ENCODE assay signal across 13 cellular contexts in genomic region chr6:26472549-26473245, GRCh38. TPM values are rescaled to one million over a fixed set of nuclear protein-coding genes. Genes with fewer than 3 reads are reported as not detected.
DNase-seq lines count a peak whose midpoint lies in the region; ATAC-seq and TF ChIP-seq lines count a peak whose summit lies in the region.
"Had no signal": no experiment of that assay in that cellular context is flagged by ENCODE, and none has a peak within 500 bp of the region (broad histone marks: within the 10 kb centered on the region; RNA-seq: fewer than 3 reads in every experiment).

No MANE protein-coding gene starts in this region.

- peaks cover 46% of the 10 kb centered on the region for H3K36me3 Mint-ChIP-seq in activated CD4-positive, alpha-beta T cell treated with anti-CD3 and anti-CD28 coated beads for 36 hours (ENCODE audit: low read depth)
- peaks cover 48% of the 10 kb centered on the region for H3K36me3 Mint-ChIP-seq in GM23338 (ENCODE audit: low read depth)

- H3K4me3 ChIP-seq in fibroblast of lung (replicated peaks in 1 of 4; ENCODE audit: control extremely low read depth in 1 of 4, insufficient read depth in 1 of 4, low read depth in 3 of 4, low read length in 4 of 4) (no peak overlapping the region), stomach (no peak overlapping the region), GM23338 (no peak overlapping the region)

- H3K27me3 Mint-ChIP-seq in activated CD4-positive, alpha-beta T cell treated with anti-CD3 and anti-CD28 coated beads for 36 hours: no peaks in the 10 kb centered on the region
- H3K27me3 Mint-ChIP-seq in GM23338 (ENCODE audit: insufficient read depth, low read depth, poor library complexity): peaks cover 7% of the 10 kb centered on the region

- H3K9me3 ChIP-seq in fibroblast of lung (ENCODE audit: control insufficient read depth, insufficient read depth, low read depth, low read length): no peaks in the 10 kb centered on the region
- H3K9me3 ChIP-seq in stomach: no peaks in the 10 kb centered on the region

- 90 to 99% (median 96%) methylated on average over 4 of the region's 4 CpGs for WGBS in stomach, 5 donors

- H2AFZ ChIP-seq in fibroblast of lung (ENCODE audit: low read length) (no peak overlapping the region), GM23338 (no peak overlapping the region)

- no peaks in the 10 kb centered on the region for H3F3A ChIP-seq in GM23338 (replicated peaks; ENCODE audit: low read depth)

- H3K4me1 ChIP-seq in fibroblast of lung (ENCODE audit: control insufficient read depth, extremely low read depth, insufficient read depth, low read length): peaks cover 7% of the 10 kb centered on the region
- peaks cover 6 to 33% (median 20%) of the 10 kb centered on the region in 4 donors for H3K4me1 ChIP-seq in stomach
- H3K4me1 ChIP-seq in GM23338 (ENCODE audit: insufficient read depth): peaks cover 25% of the 10 kb centered on the region

- peaks cover 41% of the 10 kb centered on the region for H3K4me1 Mint-ChIP-seq in activated CD4-positive, alpha-beta T cell treated with anti-CD3 and anti-CD28 coated beads for 36 hours
- H3K4me1 Mint-ChIP-seq in GM23338: peaks cover 26% of the 10 kb centered on the region

- CTCF ChIA-PET in activated CD4-positive, alpha-beta T cell treated with anti-CD3 and anti-CD28 coated beads for 36 hours (lab: Charles Lee): interaction anchor here (0.6 to 2.3 kb wide), 4 partner anchors 18 to 1742 kb away, joined by 3 to 9 read pairs (median 3); no protein-coding TSS in a partner anchor

- TF ChIP-seq CTCF in VCaP (conservative IDR thresholded peaks at IDR 0.05): no peak
- no peak for TF ChIP-seq CTCF in fibroblast of lung (conservative IDR thresholded peaks at IDR 0.05 in 1 of 2, IDR thresholded peaks at IDR 0.05 in 1 of 2; ENCODE audit: low read depth in 1 of 2, low read length in 2 of 2)
- no peak for TF ChIP-seq CTCF in stomach (IDR thresholded peaks at IDR 0.05)
- TF ChIP-seq CTCF in GM23338 (conservative IDR thresholded peaks at IDR 0.05; ENCODE audit: low read depth in 2 of 2): no peak

- ATAC-seq in activated CD4-positive, alpha-beta T cell treated with anti-CD3 and anti-CD28 coated beads for 36 hours: no peak
- ATAC-seq in HG03378 (IDR thresholded peaks at IDR 0.05; ENCODE audit: unreplicated experiment): no peak
- no peak for ATAC-seq in GM23338

- POLR2A ChIA-PET in activated CD4-positive, alpha-beta T cell treated with anti-CD3 and anti-CD28 coated beads for 36 hours (lab: Charles Lee): interaction anchor here (1.1 kb wide), 1 partner anchor 11 kb away, joined by 3 read pairs; no protein-coding TSS in a partner anchor

- H3K4me3 Mint-ChIP-seq in activated CD4-positive, alpha-beta T cell treated with anti-CD3 and anti-CD28 coated beads for 36 hours: peak overlapping the region; percentile 100
- H3K4me3 Mint-ChIP-seq in GM23338: no peak overlapping the region

- H3K36me3 ChIP-seq in fibroblast of lung (ENCODE audit: control insufficient read depth, insufficient read depth, low read length): peaks cover 1% of the 10 kb centered on the region
- H3K36me3 ChIP-seq in stomach: peaks cover 13 to 28% (median 21%) of the 10 kb centered on the region in 4 donors
- H3K36me3 ChIP-seq in GM23338 (ENCODE audit: insufficient read depth): no peaks in the 10 kb centered on the region

- no peak for TF ChIP-seq EP300 in stomach (IDR thresholded peaks at IDR 0.05)

- H3K79me2 ChIP-seq in fibroblast of lung (ENCODE audit: control insufficient read depth, insufficient read depth, low read length) (no peaks in the 10 kb centered on the region), GM23338 (replicated peaks; ENCODE audit: insufficient read depth) (no peaks in the 10 kb centered on the region)

- no peak overlapping the region for H3K9ac ChIP-seq in fibroblast of lung (ENCODE audit: insufficient read depth, low read length)

- H3K9me3 Mint-ChIP-seq in activated CD4-positive, alpha-beta T cell treated with anti-CD3 and anti-CD28 coated beads for 36 hours (ENCODE audit: low read depth): peaks cover 14% of the 10 kb centered on the region
- peaks cover 21% of the 10 kb centered on the region for H3K9me3 Mint-ChIP-seq in GM23338

- no peaks in the 10 kb centered on the region for H3K27me3 ChIP-seq in fibroblast of lung (ENCODE audit: control insufficient read depth, insufficient read depth, low read length)
- H3K27me3 ChIP-seq in stomach: no peaks in the 10 kb centered on the region
- no peaks in the 10 kb centered on the region for H3K27me3 ChIP-seq in GM23338 (ENCODE audit: insufficient read depth)

- H4K20me1 ChIP-seq in fibroblast of lung (ENCODE audit: control insufficient read depth, extremely low read depth, insufficient read depth, low read length): no peaks in the 10 kb centered on the region
- no peaks in the 10 kb centered on the region for H4K20me1 ChIP-seq in GM23338 (replicated peaks; ENCODE audit: insufficient read depth)

- no peak for TF ChIP-seq POLR2A in stomach (IDR thresholded peaks at IDR 0.05)

- H3K4me2 ChIP-seq in fibroblast of lung (ENCODE audit: extremely low read depth, insufficient read depth, low read length) (no peak overlapping the region), GM23338 (no peak overlapping the region)

- DNase-seq in activated CD4-positive, alpha-beta T cell treated with anti-CD3 and anti-CD28 coated beads for 36 hours: no peak
- no peak for DNase-seq in activated CD4-positive, alpha-beta T cell treated with anti-CD3 and anti-CD28 coated beads for 1 hour
- DNase-seq in fibroblast of lung (ENCODE audit: low read depth in 2 of 2): no peak
- no peak for DNase-seq in stomach
- no peak for DNase-seq in NCI-H1092 (lab: John Stamatoyannopoulos, UW)
- DNase-seq in GM23338 (ENCODE audit: low spot score): no peak
- DNase-seq: hippocampal formation, NCI-H1105, small intestine, SW 1271 had no signal

- no peaks in the 10 kb centered on the region for H3K9me2 ChIP-seq in GM23338 (ENCODE audit: insufficient read depth)

- H3K27ac Mint-ChIP-seq in activated CD4-positive, alpha-beta T cell treated with anti-CD3 and anti-CD28 coated beads for 36 hours: peak overlapping the region; percentile 100
- H3K27ac Mint-ChIP-seq in GM23338: no peak overlapping the region

- peak overlapping the region; percentile 84; the same call in 1 of the 2 replicates for H3K27ac ChIP-seq in VCaP
- peak overlapping the region; percentile 56 for H3K27ac ChIP-seq in fibroblast of lung (ENCODE audit: insufficient read depth, low read length)
- peak overlapping the region in 4 of 5 donors; percentile 87 to 97 (median 92) for H3K27ac ChIP-seq in stomach
- no peak overlapping the region for H3K27ac ChIP-seq in GM23338 (ENCODE audit: low read depth)

- intact Hi-C loops in activated CD4-positive, alpha-beta T cell treated with anti-CD3 and anti-CD28 coated beads for 36 hours (cut with DNase I, micrococcal nuclease): loop anchor here in 1 of 2 experiments (1.0 to 5.0 kb wide), 3 partner anchors 15 to 130 kb away; partner anchors contain the start of genes BTN2A1 and BTN3A2
- intact Hi-C loops in stomach (cut with DNase I; ENCODE audit: low total_unique reads): no loop called here

TF ChIP-seq in GM23338, 12 proteins besides CTCF, POLR2A, EP300 and RAD21 (continues in another document):
- TF ChIP-seq STAT1 (IDR thresholded peaks at IDR 0.05; ENCODE audit: unreplicated experiment): no peak
- no peak for TF ChIP-seq NANOG (IDR thresholded peaks at IDR 0.05; ENCODE audit: borderline replicate concordance)
- no peak for TF ChIP-seq ZNF114 (CRISPR knock-in tag; IDR thresholded peaks at IDR 0.05)
- TF ChIP-seq ETS1 (IDR thresholded peaks at IDR 0.05): no peak
- TF ChIP-seq ZNF331 (CRISPR knock-in tag; IDR thresholded peaks at IDR 0.05; ENCODE audit: low read depth): no peak
- TF ChIP-seq CREB1 (CRISPR knock-in tag; IDR thresholded peaks at IDR 0.05; ENCODE audit: low read depth): no peak
- TF ChIP-seq EZH2 (IDR thresholded peaks at IDR 0.05; ENCODE audit: low read depth, unreplicated experiment): no peak
- TF ChIP-seq POLR2AphosphoS5 (IDR thresholded peaks at IDR 0.05; ENCODE audit: low read depth): no peak

RNA-seq across cellular contexts. Expression of gene BTN2A1, which starts 14.9 kb away (rescaled TPM):
- 10 to 100 TPM; 17.3 to 17.5 TPM for total RNA-seq in activated CD4-positive, alpha-beta T cell treated with anti-CD3 and anti-CD28 coated beads for 36 hours
- total RNA-seq in fibroblast of lung: 8.7 and 14.9 TPM in 2 replicates
- polyA plus RNA-seq in fibroblast of lung: 22.7 and 26.4 TPM in 2 replicates
- 16.4 and 19.3 TPM in 2 replicates for polyA plus RNA-seq in fibroblast of lung (2012)
- polyA minus RNA-seq in fibroblast of lung (ENCODE audit: low replicate concordance): 7.1 and 16.2 TPM in 2 replicates
- total RNA-seq in stomach: 10 to 100 TPM in 3 of 5 donors, 1 to 10 TPM in 2; 2.9 to 16.9 (median 14.6) TPM
- 10 to 100 TPM in 1 of 3 donors, 1 to 10 TPM in 2; 7.0 to 14.2 (median 7.2) TPM for polyA plus RNA-seq in stomach
- total RNA-seq in GM23338 (2014; rRNA removed; shearing (Covaris generic)): 6.5 and 7.0 TPM in 2 replicates
- polyA plus RNA-seq in GM23338 (2016; fragmentation: Nextera tagmentation; extraction: Ambion mirVana): 6.3 and 7.0 TPM in 2 replicates

RNA-seq across cellular contexts. Expression of gene BTN1A1, which starts 27.4 kb away (rescaled TPM):
- total RNA-seq in activated CD4-positive, alpha-beta T cell treated with anti-CD3 and anti-CD28 coated beads for 36 hours: not detected
- total RNA-seq in fibroblast of lung (not detected in 2 replicates), stomach (not detected)
- polyA plus RNA-seq in fibroblast of lung (not detected in 2 replicates), stomach (not detected), GM23338 (2016; fragmentation: Nextera tagmentation; extraction: Ambion mirVana) (0.09 and 0.13 TPM in 2 replicates)
- not detected in 2 replicates for polyA plus RNA-seq in fibroblast of lung (2012)
- polyA minus RNA-seq in fibroblast of lung (ENCODE audit: low replicate concordance): not detected in 2 replicates
- 0.38 and 0.50 TPM in 2 replicates for total RNA-seq in GM23338 (2014; rRNA removed; shearing (Covaris generic))
- polyA plus RNA-seq: adipose tissue had no signal

RNA-seq across cellular contexts. Expression of gene BTN3A3, which starts 32.4 kb away (rescaled TPM):
- 10 to 100 TPM; 33.3 to 34.1 TPM for total RNA-seq in activated CD4-positive, alpha-beta T cell treated with anti-CD3 and anti-CD28 coated beads for 36 hours
- 27.7 and 33.7 TPM in 2 replicates for total RNA-seq in fibroblast of lung
- polyA plus RNA-seq in fibroblast of lung: 23.0 and 33.7 TPM in 2 replicates
- polyA plus RNA-seq in fibroblast of lung (2012): 15.7 and 20.6 TPM in 2 replicates
- polyA minus RNA-seq in fibroblast of lung (ENCODE audit: low replicate concordance): 14.9 and 40.8 TPM in 2 replicates
- 10 to 100 TPM in 3 of 5 donors, 1 to 10 TPM in 2; 7.4 to 77.2 (median 12.5) TPM for total RNA-seq in stomach
- 1 to 10 TPM; 2.6 to 7.6 (median 4.3) TPM for polyA plus RNA-seq in stomach
- 1.5 and 5.6 TPM in 2 replicates for total RNA-seq in GM23338 (2014; rRNA removed; shearing (Covaris generic))
- polyA plus RNA-seq in GM23338 (2016; fragmentation: Nextera tagmentation; extraction: Ambion mirVana): 1.2 and 1.3 TPM in 2 replicates
